11 cellular contexts compared by ENCODE assay signal in genomic region chr3:11548721-11549131, GRCh38.
DNase-seq lines count a peak whose midpoint lies in the region; ATAC-seq, FAIRE-seq and TF ChIP-seq lines count a peak whose summit lies in the region.
"Had no signal": no experiment of that assay in that cellular context is flagged by ENCODE, and none has a peak within 500 bp of the region (broad histone marks: within the 10 kb centered on the region; RNA-seq: fewer than 3 reads in every experiment).

No MANE protein-coding gene starts in this region.

- H4K20me1 ChIP-seq in Karpas-422 (ENCODE audit: insufficient read depth, low read depth, low read length): no peaks in the 10 kb centered on the region
- H4K20me1 ChIP-seq in astrocyte (ENCODE audit: insufficient read depth, low read length): no peaks in the 10 kb centered on the region

- WGBS in esophagus muscularis mucosa: 38% methylated on average over 6 of the region's 7 CpGs

- H3K4me1 Mint-ChIP-seq in astrocyte (ENCODE audit: low read depth, unreplicated experiment): peaks cover 20% of the 10 kb centered on the region
- H3K4me1 Mint-ChIP-seq in CD4-positive, alpha-beta memory T cell: peaks cover 0 to 13% (median 8%) of the 10 kb centered on the region in 4 donors

- intact Hi-C loops in mucosa of descending colon (cut with DNase I, micrococcal nuclease): no loop called here
- intact Hi-C loops in CD4-positive, alpha-beta memory T cell (cut with micrococcal nuclease): no loop called here
- intact Hi-C loops in esophagus muscularis mucosa (cut with DNase I): no loop called here

- CTCF ChIA-PET in CD4-positive, alpha-beta memory T cell (lab: Charles Lee; ENCODE audit: partially characterized antibody): no interaction called here

- H3K9ac ChIP-seq in Karpas-422 (ENCODE audit: low read length) (no peak overlapping the region), astrocyte (ENCODE audit: low read length) (peak overlapping the region; percentile 21)

- no peak for TF ChIP-seq EP300 in esophagus muscularis mucosa (IDR thresholded peaks at IDR 0.05)

- H3K27ac Mint-ChIP-seq in astrocyte (ENCODE audit: unreplicated experiment): peak overlapping the region; percentile 47
- H3K27ac Mint-ChIP-seq in CD4-positive, alpha-beta memory T cell: peak overlapping the region in 2 of 7 donors; percentile 41 to 46

- peaks cover 13% of the 10 kb centered on the region for H3K36me3 Mint-ChIP-seq in astrocyte (ENCODE audit: low read depth, unreplicated experiment)
- peaks cover 8 to 26% of the 10 kb centered on the region in 2 donors for H3K36me3 Mint-ChIP-seq in CD4-positive, alpha-beta memory T cell

- POLR2A ChIA-PET in CD4-positive, alpha-beta memory T cell (lab: Charles Lee; ENCODE audit: partially characterized antibody): no interaction called here

- peak overlapping the region; percentile 77 for H3K4me2 ChIP-seq in Karpas-422 (ENCODE audit: low read depth, low read length, poor library complexity, severe bottlenecking)
- H3K4me2 ChIP-seq in astrocyte (ENCODE audit: low read length): peak overlapping the region; percentile 61

- peak; percentile 61 for ATAC-seq in mucosa of descending colon
- ATAC-seq in GM21723 (IDR thresholded peaks at IDR 0.05; ENCODE audit: unreplicated experiment): no peak

- TF ChIP-seq POLR2A in esophagus muscularis mucosa (IDR thresholded peaks at IDR 0.05; ENCODE audit: low read depth): no peak

- H2AFZ ChIP-seq in Karpas-422 (ENCODE audit: low read length) (no peak overlapping the region), astrocyte (ENCODE audit: low read depth, low read length) (no peak overlapping the region)

- H3K27ac ChIP-seq in Karpas-422 (ENCODE audit: low read length): peak overlapping the region; percentile 98
- H3K27ac ChIP-seq in astrocyte (ENCODE audit: low read depth, low read length): peak overlapping the region; percentile 25
- H3K27ac ChIP-seq in CD4-positive, alpha-beta memory T cell (ENCODE audit: low read depth, low read length): no peak overlapping the region
- H3K27ac ChIP-seq in esophagus muscularis mucosa (replicated peaks in 1 of 4): no peak overlapping the region
- H3K27ac ChIP-seq: HL-60 had no signal

- H3K36me3 ChIP-seq in Karpas-422 (ENCODE audit: insufficient read depth, low read length) (peaks cover 3% of the 10 kb centered on the region; the same call in 1 of the 2 replicates), astrocyte (ENCODE audit: insufficient read depth, low read length) (peaks cover 2% of the 10 kb centered on the region), mucosa of descending colon (ENCODE audit: low read depth) (no peaks in the 10 kb centered on the region), esophagus muscularis mucosa (peaks cover 0 to 8% (median 0%) of the 10 kb centered on the region in 4 donors)
- no peaks in the 10 kb centered on the region for H3K36me3 ChIP-seq in CD4-positive, alpha-beta memory T cell (ENCODE audit: insufficient read depth, low read length)
- H3K36me3 ChIP-seq: upper lobe of left lung had no signal

- H3K9me2 ChIP-seq in Karpas-422 (replicated peaks; ENCODE audit: insufficient read depth, low read length): no peaks in the 10 kb centered on the region

- H3K9me3 Mint-ChIP-seq in astrocyte (ENCODE audit: unreplicated experiment): no peaks in the 10 kb centered on the region
- peaks cover 0 to 9% (median 0%) of the 10 kb centered on the region in 8 donors for H3K9me3 Mint-ChIP-seq in CD4-positive, alpha-beta memory T cell

- H3K27me3 ChIP-seq in Karpas-422 (ENCODE audit: low read length) (no peaks in the 10 kb centered on the region), astrocyte (ENCODE audit: insufficient read depth, low read length) (no peaks in the 10 kb centered on the region), esophagus muscularis mucosa (no peaks in the 10 kb centered on the region)
- no peaks in the 10 kb centered on the region for H3K27me3 ChIP-seq in CD4-positive, alpha-beta memory T cell (ENCODE audit: insufficient read depth, low read length)
- H3K27me3 ChIP-seq: upper lobe of left lung had no signal

- H3K9me3 ChIP-seq in Karpas-422 (ENCODE audit: low read length): no peaks in the 10 kb centered on the region
- peaks cover 4% of the 10 kb centered on the region for H3K9me3 ChIP-seq in astrocyte (ENCODE audit: insufficient read depth, low read depth, low read length)
- no peaks in the 10 kb centered on the region for H3K9me3 ChIP-seq in mucosa of descending colon
- no peaks in the 10 kb centered on the region for H3K9me3 ChIP-seq in CD4-positive, alpha-beta memory T cell (ENCODE audit: control insufficient read depth in 1 of 2, low read length in 2 of 2)
- peaks cover 0 to 4% (median 0%) of the 10 kb centered on the region in 4 donors for H3K9me3 ChIP-seq in esophagus muscularis mucosa

- H3K4me3 Mint-ChIP-seq in astrocyte (ENCODE audit: unreplicated experiment): no peak overlapping the region
- no peak overlapping the region for H3K4me3 Mint-ChIP-seq in CD4-positive, alpha-beta memory T cell

- peaks cover 37% of the 10 kb centered on the region for H3K4me1 ChIP-seq in Karpas-422 (ENCODE audit: low read length)
- peaks cover 24% of the 10 kb centered on the region for H3K4me1 ChIP-seq in astrocyte (ENCODE audit: insufficient read depth, low read length)
- H3K4me1 ChIP-seq in mucosa of descending colon (ENCODE audit: low read depth): peaks cover 2% of the 10 kb centered on the region
- no peaks in the 10 kb centered on the region for H3K4me1 ChIP-seq in CD4-positive, alpha-beta memory T cell (ENCODE audit: insufficient read depth, low read length)
- peaks cover 20 to 35% (median 31%) of the 10 kb centered on the region in 4 donors for H3K4me1 ChIP-seq in esophagus muscularis mucosa

- FAIRE-seq in astrocyte (lab: Jason Lieb, UNC): peak; percentile 89

- DNase-seq in AG10803 (ENCODE audit: low read depth) (peak; percentile 78), Karpas-422 (peak; percentile 70), astrocyte (ENCODE audit: low read depth) (peak; percentile 88), mucosa of descending colon (no peak), NCI-H187 treated with DMSO at 0.1 percent for 48 hours (lab: John Stamatoyannopoulos, UW) (no peak), esophagus muscularis mucosa (ENCODE audit: extremely low spot score) (no peak)
- DNase-seq in CD4-positive, alpha-beta memory T cell: no peak
- DNase-seq: activated effector memory CD4-positive, alpha-beta T cell treated with Interleukin-2 at 50 U/mL for 16 hours had no signal

- no peak for TF ChIP-seq CTCF in AG10803 (conservative IDR thresholded peaks at IDR 0.05; ENCODE audit: low read length)
- no peak for TF ChIP-seq CTCF in astrocyte (IDR thresholded peaks at IDR 0.05; ENCODE audit: insufficient read depth, low read depth, low read length)
- no peak for TF ChIP-seq CTCF in mucosa of descending colon (IDR thresholded peaks at IDR 0.05)
- TF ChIP-seq CTCF in esophagus muscularis mucosa (IDR thresholded peaks at IDR 0.05): no peak

- no peak overlapping the region for H3K4me3 ChIP-seq in AG10803 (ENCODE audit: low read length)
- H3K4me3 ChIP-seq in Karpas-422 (ENCODE audit: low read length): no peak overlapping the region
- H3K4me3 ChIP-seq in astrocyte (ENCODE audit: insufficient read depth, low read depth, low read length): peak overlapping the region; percentile 15
- no peak overlapping the region for H3K4me3 ChIP-seq in mucosa of descending colon
- no peak overlapping the region for H3K4me3 ChIP-seq in CD4-positive, alpha-beta memory T cell (ENCODE audit: low read length in 2 of 2)
- H3K4me3 ChIP-seq in esophagus muscularis mucosa: no peak overlapping the region
- H3K4me3 ChIP-seq: upper lobe of left lung had no signal

- no peaks in the 10 kb centered on the region for H3K27me3 Mint-ChIP-seq in astrocyte (ENCODE audit: low read depth, unreplicated experiment)
- H3K27me3 Mint-ChIP-seq in CD4-positive, alpha-beta memory T cell: no peaks in the 10 kb centered on the region

- H3K79me2 ChIP-seq in Karpas-422 (ENCODE audit: low read length): peaks cover 23% of the 10 kb centered on the region
- H3K79me2 ChIP-seq in astrocyte (ENCODE audit: insufficient read depth, low read length): peaks cover 10% of the 10 kb centered on the region

Comparison
In these comparisons a context has a peak if more than half of its experiments do, and no peak if none do; other contexts are left out.
1. DNase-seq: peak in AG10803 (single experiment), Karpas-422 (single experiment) and astrocyte (single experiment); none in mucosa of descending colon (0 of 3), NCI-H187 treated with DMSO at 0.1 percent for 48 hours (single experiment), CD4-positive, alpha-beta memory T cell (0 of 5) and esophagus muscularis mucosa (single experiment).
2. H3K27ac ChIP-seq: peak in Karpas-422 (single experiment) and astrocyte (single experiment); none in CD4-positive, alpha-beta memory T cell (single experiment) and esophagus muscularis mucosa (0 of 4).